In genomic region chr3:179652467-179653105, GRCh38 we compare ENCODE assay signal across 8 cellular contexts. TPM values are rescaled to one million over a fixed set of nuclear protein-coding genes. Genes with fewer than 3 reads are reported as not detected.
DNase-seq lines count a peak whose midpoint lies in the region; ATAC-seq, FAIRE-seq and TF ChIP-seq lines count a peak whose summit lies in the region.

USP13 (plus strand) TSS chr3:179653040; CDS start chr3:179653226, 186 bp downstream.

- intact Hi-C loops in right cardiac atrium (cut with DNase I) = loop anchor here in 2 of 4 donors (10.0 kb wide), 2 partner anchors 62 to 92 kb away; no protein-coding TSS in a partner anchor

- ATAC-seq in HG02588 (IDR thresholded peaks at IDR 0.05; ENCODE audit: unreplicated experiment) (peak; percentile 63), right cardiac atrium (peak; percentile 74 to 83)

- peak within 1 kb of the TSS; percentile 72 for H3K4me3 ChIP-seq in NB4 (ENCODE audit: low read depth, low read length)
- H3K4me3 ChIP-seq in right cardiac atrium (ENCODE audit: low read length) = peak within 1 kb of the TSS; percentile 96

- peak; percentile 57 for FAIRE-seq in GM12891 (lab: Jason Lieb, UNC)

- H3K27ac ChIP-seq in right cardiac atrium (ENCODE audit: low read length) = peak within 1 kb of the TSS; percentile 99

- WGBS in right cardiac atrium = 1% methylated on average over 58 of the region's 58 CpGs

- H3K4me1 ChIP-seq in right cardiac atrium (ENCODE audit: control insufficient read depth, insufficient read depth, low read length) = no peaks in the 10 kb centered on the region

- no peak for TF ChIP-seq CTCF in NB4 (IDR thresholded peaks at IDR 0.05; ENCODE audit: low read depth, low read length)

- TF ChIP-seq POLR2A in GM12891 (IDR thresholded peaks at IDR 0.05; ENCODE audit: low read depth, low read length) = no peak
- no peak for TF ChIP-seq POLR2A in NB4 (IDR thresholded peaks at IDR 0.05; ENCODE audit: extremely low read depth, insufficient read length)

- H3K27me3 ChIP-seq in right cardiac atrium (ENCODE audit: control insufficient read depth, insufficient read depth) = no peaks in the 10 kb centered on the region

- DNase-seq in GM12891 (ENCODE audit: insufficient read length, low spot score) (peak; percentile 64), NB4 (ENCODE audit: low read depth) (peak; percentile 82), SW480 (ENCODE audit: low spot score) (peak; percentile 80), anterior cingulate cortex (lab: John Stamatoyannopoulos, UW) (peak in 57 of 58 donors; percentile 31 to 87 (median 73)), right cardiac atrium (peak; percentile 70 to 90 (median 86)), putamen (ENCODE audit: low spot score) (peak; percentile 85), cortex of kidney (lab: John Stamatoyannopoulos, UW) (no peak)

- no peaks in the 10 kb centered on the region for H3K9me3 ChIP-seq in right cardiac atrium (ENCODE audit: control insufficient read depth, low read length)

TF ChIP-seq in GM12891, 5 proteins besides CTCF, POLR2A, EP300 and RAD21:
- TF ChIP-seq TAF1 (IDR thresholded peaks at IDR 0.05; ENCODE audit: low read depth, low read length) (no peak), SPI1 (IDR thresholded peaks at IDR 0.05; ENCODE audit: low read depth, low read length) (no peak), POU2F2 (IDR thresholded peaks at IDR 0.05; ENCODE audit: low read depth, low read length) (no peak), POLR2AphosphoS5 (IDR thresholded peaks at IDR 0.05; ENCODE audit: low read depth, low read length) (no peak), PAX5 (IDR thresholded peaks at IDR 0.05; ENCODE audit: insufficient read depth, low read length, severe bottlenecking) (no peak)

RNA-seq across cellular contexts. Expression of gene USP13, which starts in this region (rescaled TPM):
- 2.6 TPM for polyA plus RNA-seq in GM12891 (2012; ENCODE audit: low read depth, missing spikeins)
- 100 to 1,000 TPM in 1 of 4 donors, 10 to 100 TPM in 3; 59.5 to 101 (median 74.9) TPM for total RNA-seq in right cardiac atrium
- polyA plus RNA-seq in right cardiac atrium = 20.0 TPM
